Comparison of ENCODE assay signal across 8 cellular contexts in genomic region chr15:83066761-83067637, GRCh38. TPM values are rescaled to one million over a fixed set of nuclear protein-coding genes. Genes with fewer than 3 reads are reported as not detected.
A peak's percentile ranks its signal among the peaks of the same experiment; 100 is the strongest.
DNase-seq lines count a peak whose midpoint lies in the region; ATAC-seq and TF ChIP-seq lines count a peak whose summit lies in the region.

TSS of gene BTBD1 (minus strand) at chr15:83067252. CDS start at chr15:83067151, 101 bp downstream.

- peaks cover 5% of the 10 kb centered on the region; the same call in 1 of the 2 replicates for H3F3A ChIP-seq in SU-DHL-6 (ENCODE audit: insufficient read depth)

- H3K27me3 ChIP-seq in SU-DHL-6 (ENCODE audit: low read length) (no peaks in the 10 kb centered on the region), parathyroid adenoma (ENCODE audit: control insufficient read depth, insufficient read depth, low read length) (no peaks in the 10 kb centered on the region), tibial artery (no peaks in the 10 kb centered on the region)

- H3K79me2 ChIP-seq in SU-DHL-6 (ENCODE audit: insufficient read depth, low read length) = peaks cover 50% of the 10 kb centered on the region
- peaks cover 23% of the 10 kb centered on the region for H3K79me2 ChIP-seq in parathyroid adenoma

- no peaks in the 10 kb centered on the region for H3K36me3 ChIP-seq in SU-DHL-6 (ENCODE audit: low read length)
- no peaks in the 10 kb centered on the region for H3K36me3 ChIP-seq in parathyroid adenoma (ENCODE audit: control insufficient read depth, insufficient read depth, low read length)
- H3K36me3 ChIP-seq in tibial artery = no peaks in the 10 kb centered on the region

- peak within 1 kb of the TSS; percentile 85 for H3K27ac Mint-ChIP-seq in HFFc6
- H3K27ac Mint-ChIP-seq in activated naive CD8-positive, alpha-beta T cell treated with anti-CD3 and anti-CD28 coated beads, Interleukin-2, amount 10 ng/mL, durations not matched to agents 7 days and 5 days = peak within 1 kb of the TSS; percentile 77

- peak within 1 kb of the TSS; percentile 68 for H3K4me3 Mint-ChIP-seq in HFFc6
- peak within 1 kb of the TSS; percentile 69 for H3K4me3 Mint-ChIP-seq in activated naive CD8-positive, alpha-beta T cell treated with anti-CD3 and anti-CD28 coated beads, Interleukin-2, amount 10 ng/mL, durations not matched to agents 7 days and 5 days

- peaks cover 31% of the 10 kb centered on the region for H4K20me1 ChIP-seq in SU-DHL-6 (ENCODE audit: low read depth, low read length)

- peak; percentile 87 for ATAC-seq in activated naive CD8-positive, alpha-beta T cell treated with anti-CD3 and anti-CD28 coated beads, Interleukin-2, amount 10 ng/mL, durations not matched to agents 7 days and 5 days (ENCODE audit: low read depth)
- ATAC-seq in Right ventricle myocardium inferior = peak; percentile 99

- POLR2A ChIA-PET in activated naive CD8-positive, alpha-beta T cell treated with anti-CD3 and anti-CD28 coated beads, Interleukin-2, amount 10 ng/mL, durations not matched to agents 7 days and 5 days (lab: Charles Lee) = interaction anchor here (0.5 to 3.0 kb wide), 14 partner anchors 10 to 527 kb away, joined by 3 to 36 read pairs (median 4); partner anchors contain the start of genes C15orf40, RAMAC, RPS17 and TM6SF1

- DNase-seq in HFFc6 = peak; percentile 95
- peak; percentile 82 for DNase-seq in MV-4-11 (lab: John Stamatoyannopoulos, UW)
- peak; percentile 93 for DNase-seq in activated naive CD8-positive, alpha-beta T cell treated with anti-CD3 and anti-CD28 coated beads, Interleukin-2, amount 10 ng/mL, durations not matched to agents 7 days and 5 days
- DNase-seq in Right ventricle myocardium inferior (ENCODE audit: missing footprints) = peak; percentile 97
- peak; percentile 96 to 98 for DNase-seq in tibial artery

- no peaks in the 10 kb centered on the region; the same call in 1 of the 2 replicates for H3K27me3 Mint-ChIP-seq in HFFc6 (ENCODE audit: insufficient read depth)
- H3K27me3 Mint-ChIP-seq in activated naive CD8-positive, alpha-beta T cell treated with anti-CD3 and anti-CD28 coated beads, Interleukin-2, amount 10 ng/mL, durations not matched to agents 7 days and 5 days = no peaks in the 10 kb centered on the region

- peaks cover 28% of the 10 kb centered on the region for H3K4me1 Mint-ChIP-seq in HFFc6 (ENCODE audit: low read depth)
- peaks cover 14% of the 10 kb centered on the region for H3K4me1 Mint-ChIP-seq in activated naive CD8-positive, alpha-beta T cell treated with anti-CD3 and anti-CD28 coated beads, Interleukin-2, amount 10 ng/mL, durations not matched to agents 7 days and 5 days

- peak; percentile 59 for TF ChIP-seq CTCF in HFFc6 (IDR thresholded peaks at IDR 0.05)
- TF ChIP-seq CTCF in SU-DHL-6 (IDR thresholded peaks at IDR 0.05; ENCODE audit: insufficient read depth, low read length, poor library complexity, severe bottlenecking) = no peak
- TF ChIP-seq CTCF in parathyroid adenoma (IDR thresholded peaks at IDR 0.05) = peak; percentile 5
- TF ChIP-seq CTCF in tibial artery (IDR thresholded peaks at IDR 0.05) = no peak

- H3K9ac ChIP-seq in SU-DHL-6 (ENCODE audit: low read length) (peak within 1 kb of the TSS; percentile 98), parathyroid adenoma (peak within 1 kb of the TSS; percentile 80)

- peak within 1 kb of the TSS; percentile 89 for H3K4me2 ChIP-seq in SU-DHL-6 (ENCODE audit: low read depth, low read length, poor library complexity, severe bottlenecking)
- H3K4me2 ChIP-seq in parathyroid adenoma (ENCODE audit: low read length) = peak within 1 kb of the TSS; percentile 64

- H3K27ac ChIP-seq in SU-DHL-6 (ENCODE audit: low read depth, low read length) = peak within 1 kb of the TSS; percentile 80
- H3K27ac ChIP-seq in parathyroid adenoma = peak within 1 kb of the TSS; percentile 92
- H3K27ac ChIP-seq in tibial artery = peak within 1 kb of the TSS; percentile 85 to 97

- H3K9me3 ChIP-seq in SU-DHL-6 (ENCODE audit: insufficient read depth, low read length) = no peaks in the 10 kb centered on the region
- H3K9me3 ChIP-seq in parathyroid adenoma (ENCODE audit: control insufficient read depth, low read length) = no peaks in the 10 kb centered on the region
- peaks cover 0 to 3% (median 0%) of the 10 kb centered on the region in 3 donors for H3K9me3 ChIP-seq in tibial artery

- H3K9me2 ChIP-seq in SU-DHL-6 (replicated peaks; ENCODE audit: insufficient read depth, low read length) = no peaks in the 10 kb centered on the region

- TF ChIP-seq POLR2A in GM10847 (IDR thresholded peaks at IDR 0.05; ENCODE audit: extremely low read depth, insufficient read length) = peak; percentile 96

- intact Hi-C loops in Right ventricle myocardium inferior (cut with DNase I) (loop anchor here (2.0 to 5.0 kb wide), 3 partner anchors 40 to 140 kb away; partner anchors contain the start of genes C15orf40, HDGFL3 and TM6SF1), tibial artery (cut with DNase I; ENCODE audit: low total_unique reads) (no loop called here)

- H3K4me1 ChIP-seq in parathyroid adenoma = peaks cover 13% of the 10 kb centered on the region
- H3K4me1 ChIP-seq in tibial artery = peaks cover 0 to 49% (median 31%) of the 10 kb centered on the region in 4 donors

- H2AFZ ChIP-seq in SU-DHL-6 (ENCODE audit: low read depth, low read length, severe bottlenecking) (peak within 1 kb of the TSS; percentile 78), parathyroid adenoma (peak within 1 kb of the TSS; percentile 89)

- H3K36me3 Mint-ChIP-seq in HFFc6 (ENCODE audit: low read depth) = peaks cover 21% of the 10 kb centered on the region
- peaks cover 8% of the 10 kb centered on the region for H3K36me3 Mint-ChIP-seq in activated naive CD8-positive, alpha-beta T cell treated with anti-CD3 and anti-CD28 coated beads, Interleukin-2, amount 10 ng/mL, durations not matched to agents 7 days and 5 days

- peaks cover 6% of the 10 kb centered on the region for H3K9me3 Mint-ChIP-seq in HFFc6
- peaks cover 6% of the 10 kb centered on the region for H3K9me3 Mint-ChIP-seq in activated naive CD8-positive, alpha-beta T cell treated with anti-CD3 and anti-CD28 coated beads, Interleukin-2, amount 10 ng/mL, durations not matched to agents 7 days and 5 days

- H3K4me3 ChIP-seq in SU-DHL-6 (ENCODE audit: insufficient read depth, low read length, poor library complexity, severe bottlenecking) (peak within 1 kb of the TSS; percentile 97), parathyroid adenoma (ENCODE audit: low read depth, low read length) (peak within 1 kb of the TSS; percentile 86), tibial artery (peak within 1 kb of the TSS; percentile 67 to 97)

RNA-seq across cellular contexts. Expression of gene BTBD1, which starts in this region (rescaled TPM):
- 10 to 100 TPM; 62.2 to 74.8 (median 69.4) TPM for total RNA-seq in HFFc6 (2021; fragmentation: NEBNext Ultra II Directional; extraction: Animal tissue kit (Norgen Biotek cat#: 25700))
- total RNA-seq in activated naive CD8-positive, alpha-beta T cell treated with anti-CD3 and anti-CD28 coated beads, Interleukin-2, amount 10 ng/mL, durations not matched to agents 7 days and 5 days = 10 to 100 TPM; 56.3 to 59.2 TPM
- 150 TPM for total RNA-seq in Right ventricle myocardium inferior

Comparison
In these comparisons a context has a peak if more than half of its experiments do, and no peak if none do; other contexts are left out.
1. Peak in every context shown above with its lines: DNase-seq, ATAC-seq, H3K4me3 ChIP-seq and H3K27ac ChIP-seq.
2. CTCF ChIP-seq: peak in HFFc6 (single experiment) and parathyroid adenoma (single experiment); none in SU-DHL-6 (single experiment) and tibial artery (0 of 2).